ENCODE assay signal across 13 cellular contexts in the genomic region with DNA sequence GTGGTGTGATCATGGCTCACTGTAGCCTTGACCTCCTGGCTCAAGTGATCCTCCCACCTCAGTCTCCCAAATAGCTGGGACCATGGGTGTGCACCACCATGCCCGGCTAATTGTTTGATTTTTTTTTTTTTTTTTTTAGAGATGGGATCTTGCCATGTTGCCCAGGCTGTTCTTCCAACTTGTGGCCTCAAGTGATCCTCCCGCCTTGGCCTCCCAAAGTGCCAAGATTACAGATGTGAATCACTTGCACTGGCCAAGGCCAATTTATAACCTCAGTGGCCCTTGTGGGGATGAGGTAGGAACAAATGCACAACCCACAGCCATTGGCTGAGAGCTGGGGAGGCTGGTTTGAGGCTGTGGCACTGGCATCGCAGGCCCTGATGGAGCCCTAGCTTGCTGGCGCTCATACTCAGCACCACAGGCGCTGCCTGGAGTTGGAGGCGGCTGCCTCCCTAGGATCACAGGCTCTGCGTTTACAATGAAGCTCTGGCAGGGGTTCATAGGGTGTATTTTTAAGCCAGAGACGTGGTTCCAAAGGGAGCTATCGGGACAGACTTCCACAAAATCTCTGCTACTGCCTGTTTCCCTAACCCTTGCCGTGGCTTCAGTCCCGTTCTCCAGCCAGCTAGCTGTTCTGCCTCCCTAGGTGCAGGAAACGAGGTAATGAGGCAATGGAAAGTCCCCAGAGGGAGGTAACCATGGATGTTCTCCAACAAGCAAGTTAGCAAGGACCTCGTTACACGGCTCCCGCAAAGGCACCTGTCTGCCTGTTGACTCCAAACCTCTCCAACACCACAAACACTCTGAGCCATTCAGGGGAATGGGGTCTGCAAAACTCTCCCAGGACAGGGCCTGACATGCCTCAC. TPM values are rescaled to one million over a fixed set of nuclear protein-coding genes. Genes with fewer than 3 reads are reported as not detected.
DNase-seq lines count a peak whose midpoint lies in the region; ATAC-seq and TF ChIP-seq lines count a peak whose summit lies in the region.
"Had no signal": no experiment of that assay in that cellular context is flagged by ENCODE, and none has a peak within 500 bp of the region (broad histone marks: within the 10 kb centered on the region; RNA-seq: fewer than 3 reads in every experiment).

No MANE protein-coding gene starts in this region.

- CTCF ChIA-PET in activated naive CD4-positive, alpha-beta T cell treated with anti-CD3 and anti-CD28 coated beads for 36 hours (lab: Charles Lee) = no interaction called here

- TF ChIP-seq CTCF in progenitor cell of endocrine pancreas (IDR thresholded peaks at IDR 0.05; ENCODE audit: unreplicated experiment) = no peak

- no peak for DNase-seq in activated naive CD4-positive, alpha-beta T cell treated with anti-CD3 and anti-CD28 coated beads for 36 hours
- DNase-seq in activated naive CD4-positive, alpha-beta T cell (lab: John Stamatoyannopoulos, UW) = no peak
- DNase-seq in NCI-H2081 (lab: John Stamatoyannopoulos, UW) (peak; percentile 43 to 70), cerebellar cortex (ENCODE audit: low spot score) (peak; percentile 32), progenitor cell of endocrine pancreas (ENCODE audit: low spot score, unreplicated experiment) (no peak), NCI-H446 (lab: John Stamatoyannopoulos, UW) (no peak)
- DNase-seq: AML-193, H7, hippocampal formation, IMR-90, left cardiac atrium had no signal

- intact Hi-C loops in activated naive CD4-positive, alpha-beta T cell treated with anti-CD3 and anti-CD28 coated beads for 36 hours (cut with micrococcal nuclease) = no loop called here

- H3K4me1 Mint-ChIP-seq in activated naive CD4-positive, alpha-beta T cell treated with anti-CD3 and anti-CD28 coated beads for 36 hours (ENCODE audit: low read depth) = peaks cover 24% of the 10 kb centered on the region
- H3K4me1 Mint-ChIP-seq in progenitor cell of endocrine pancreas (ENCODE audit: low read depth) = peaks cover 3% of the 10 kb centered on the region

- peaks cover 7% of the 10 kb centered on the region for H3K27me3 Mint-ChIP-seq in activated naive CD4-positive, alpha-beta T cell treated with anti-CD3 and anti-CD28 coated beads for 36 hours (ENCODE audit: low read depth)
- peaks cover 48% of the 10 kb centered on the region for H3K27me3 Mint-ChIP-seq in progenitor cell of endocrine pancreas

- H3K36me3 Mint-ChIP-seq in activated naive CD4-positive, alpha-beta T cell treated with anti-CD3 and anti-CD28 coated beads for 36 hours (ENCODE audit: low read depth) = no peaks in the 10 kb centered on the region
- no peaks in the 10 kb centered on the region for H3K36me3 Mint-ChIP-seq in progenitor cell of endocrine pancreas (ENCODE audit: insufficient read depth)

- H3K27ac Mint-ChIP-seq in activated naive CD4-positive, alpha-beta T cell treated with anti-CD3 and anti-CD28 coated beads for 36 hours = no peak overlapping the region
- no peak overlapping the region for H3K27ac Mint-ChIP-seq in progenitor cell of endocrine pancreas

- peak overlapping the region; percentile 33 for H3K4me3 Mint-ChIP-seq in activated naive CD4-positive, alpha-beta T cell treated with anti-CD3 and anti-CD28 coated beads for 36 hours
- H3K4me3 Mint-ChIP-seq in progenitor cell of endocrine pancreas (ENCODE audit: low read depth) = peak overlapping the region; percentile 38

- peaks cover 2% of the 10 kb centered on the region for H3K9me3 Mint-ChIP-seq in activated naive CD4-positive, alpha-beta T cell treated with anti-CD3 and anti-CD28 coated beads for 36 hours
- no peaks in the 10 kb centered on the region for H3K9me3 Mint-ChIP-seq in progenitor cell of endocrine pancreas (ENCODE audit: low read depth)

- ATAC-seq in HG02678 (IDR thresholded peaks at IDR 0.05; ENCODE audit: unreplicated experiment) = no peak
- ATAC-seq in HG03135 (IDR thresholded peaks at IDR 0.05; ENCODE audit: unreplicated experiment) = no peak
- ATAC-seq: left cardiac atrium had no signal

RNA-seq across cellular contexts. Expression of gene ABCA3, which starts 2.9 kb away (rescaled TPM):
- total RNA-seq in activated naive CD4-positive, alpha-beta T cell treated with anti-CD3 and anti-CD28 coated beads for 36 hours = 1 to 10 TPM; 2.6 to 3.1 TPM
- 6.9 and 7.6 TPM in 2 replicates for total RNA-seq in progenitor cell of endocrine pancreas

Comparison
In these comparisons a context has a peak if more than half of its experiments do, and no peak if none do; other contexts are left out.
1. DNase-seq: peak in NCI-H2081 (2 of 2) and cerebellar cortex (single experiment); none in activated naive CD4-positive, alpha-beta T cell treated with anti-CD3 and anti-CD28 coated beads for 36 hours (single experiment), activated naive CD4-positive, alpha-beta T cell (0 of 4), progenitor cell of endocrine pancreas (single experiment) and NCI-H446 (0 of 2).